1 cellular context compared by ENCODE assay signal in the genomic region with DNA sequence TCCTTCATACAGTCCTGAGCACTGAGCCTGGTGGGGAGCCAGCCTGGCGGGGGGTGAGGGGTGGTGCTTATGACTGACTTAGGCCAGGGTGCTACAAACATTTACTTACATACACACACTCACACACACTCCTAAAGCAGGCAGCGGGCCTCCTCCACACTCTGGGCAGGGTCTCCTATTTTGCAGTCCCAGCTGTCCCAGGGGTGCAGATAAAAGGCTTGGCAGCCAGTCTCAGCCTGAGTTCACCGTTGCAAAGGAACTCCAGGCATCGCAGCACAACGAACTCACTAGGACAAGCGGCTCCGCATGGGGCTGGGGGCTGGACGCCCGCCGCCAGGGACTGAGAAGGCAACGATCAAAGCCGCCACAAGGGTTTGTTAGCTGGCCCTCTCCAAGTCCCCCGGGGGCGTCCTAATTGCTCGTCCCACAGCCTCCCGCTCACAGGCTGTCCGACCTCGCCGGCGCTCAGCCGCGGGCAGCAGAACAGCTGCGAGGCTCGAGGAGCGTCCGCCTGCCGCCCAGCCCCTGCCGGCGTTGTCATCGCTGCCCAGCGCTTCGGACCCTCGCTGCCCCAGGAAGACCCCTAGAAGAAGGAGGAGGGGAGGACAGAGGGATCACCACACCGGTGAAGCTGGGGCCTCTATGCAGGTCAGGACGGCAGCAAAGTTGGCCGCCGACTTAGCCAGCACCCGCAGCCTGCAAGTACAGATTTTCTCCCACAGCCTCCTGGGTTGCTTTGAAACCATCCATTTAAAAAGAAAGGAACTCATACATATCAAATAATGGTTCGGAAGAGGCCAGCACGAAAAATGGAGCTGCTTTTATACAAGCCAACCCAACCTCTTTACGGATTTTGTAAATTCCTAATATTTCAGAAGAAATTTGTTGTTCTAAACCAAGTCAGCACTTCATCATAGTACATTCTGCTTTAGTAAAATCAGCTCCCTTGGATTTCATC.
TF ChIP-seq lines count a peak whose summit lies in the region.

No MANE protein-coding gene starts in this region.

TF ChIP-seq in K562, 482 proteins besides CTCF, POLR2A, EP300 and RAD21:
- TF ChIP-seq CEBPG (CRISPR knock-in tag; IDR thresholded peaks at IDR 0.05), result no peak
- TF ChIP-seq CEBPG (tag; conservative IDR thresholded peaks at IDR 0.05 in 1 of 2, IDR thresholded peaks at IDR 0.05 in 1 of 2), result no peak
- TF ChIP-seq RFX7 (CRISPR knock-in tag; IDR thresholded peaks at IDR 0.05), result no peak
- TF ChIP-seq TBP (optimal IDR thresholded peaks at IDR 0.05; ENCODE audit: low read depth, low read length), result no peak
- TF ChIP-seq RBFOX2 (IDR thresholded peaks at IDR 0.05; ENCODE audit: low read depth, low read length), result no peak
- TF ChIP-seq, protein P1, sequence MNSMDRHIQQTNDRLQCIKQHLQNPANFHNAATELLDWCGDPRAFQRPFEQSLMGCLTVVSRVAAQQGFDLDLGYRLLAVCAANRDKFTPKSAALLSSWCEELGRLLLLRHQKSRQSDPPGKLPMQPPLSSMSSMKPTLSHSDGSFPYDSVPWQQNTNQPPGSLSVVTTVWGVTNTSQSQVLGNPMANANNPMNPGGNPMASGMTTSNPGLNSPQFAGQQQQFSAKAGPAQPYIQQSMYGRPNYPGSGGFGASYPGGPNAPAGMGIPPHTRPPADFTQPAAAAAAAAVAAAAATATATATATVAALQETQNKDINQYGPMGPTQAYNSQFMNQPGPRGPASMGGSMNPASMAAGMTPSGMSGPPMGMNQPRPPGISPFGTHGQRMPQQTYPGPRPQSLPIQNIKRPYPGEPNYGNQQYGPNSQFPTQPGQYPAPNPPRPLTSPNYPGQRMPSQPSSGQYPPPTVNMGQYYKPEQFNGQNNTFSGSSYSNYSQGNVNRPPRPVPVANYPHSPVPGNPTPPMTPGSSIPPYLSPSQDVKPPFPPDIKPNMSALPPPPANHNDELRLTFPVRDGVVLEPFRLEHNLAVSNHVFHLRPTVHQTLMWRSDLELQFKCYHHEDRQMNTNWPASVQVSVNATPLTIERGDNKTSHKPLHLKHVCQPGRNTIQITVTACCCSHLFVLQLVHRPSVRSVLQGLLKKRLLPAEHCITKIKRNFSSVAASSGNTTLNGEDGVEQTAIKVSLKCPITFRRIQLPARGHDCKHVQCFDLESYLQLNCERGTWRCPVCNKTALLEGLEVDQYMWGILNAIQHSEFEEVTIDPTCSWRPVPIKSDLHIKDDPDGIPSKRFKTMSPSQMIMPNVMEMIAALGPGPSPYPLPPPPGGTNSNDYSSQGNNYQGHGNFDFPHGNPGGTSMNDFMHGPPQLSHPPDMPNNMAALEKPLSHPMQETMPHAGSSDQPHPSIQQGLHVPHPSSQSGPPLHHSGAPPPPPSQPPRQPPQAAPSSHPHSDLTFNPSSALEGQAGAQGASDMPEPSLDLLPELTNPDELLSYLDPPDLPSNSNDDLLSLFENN (IDR thresholded peaks at IDR 0.05; ENCODE audit: low read depth in 2 of 2, low read length in 2 of 2), result no peak
- no peak for TF ChIP-seq U2AF2 (optimal IDR thresholded peaks at IDR 0.05; ENCODE audit: low read depth, low read length)
